ENCODE assay signal across 9 cellular contexts in the genomic region with DNA sequence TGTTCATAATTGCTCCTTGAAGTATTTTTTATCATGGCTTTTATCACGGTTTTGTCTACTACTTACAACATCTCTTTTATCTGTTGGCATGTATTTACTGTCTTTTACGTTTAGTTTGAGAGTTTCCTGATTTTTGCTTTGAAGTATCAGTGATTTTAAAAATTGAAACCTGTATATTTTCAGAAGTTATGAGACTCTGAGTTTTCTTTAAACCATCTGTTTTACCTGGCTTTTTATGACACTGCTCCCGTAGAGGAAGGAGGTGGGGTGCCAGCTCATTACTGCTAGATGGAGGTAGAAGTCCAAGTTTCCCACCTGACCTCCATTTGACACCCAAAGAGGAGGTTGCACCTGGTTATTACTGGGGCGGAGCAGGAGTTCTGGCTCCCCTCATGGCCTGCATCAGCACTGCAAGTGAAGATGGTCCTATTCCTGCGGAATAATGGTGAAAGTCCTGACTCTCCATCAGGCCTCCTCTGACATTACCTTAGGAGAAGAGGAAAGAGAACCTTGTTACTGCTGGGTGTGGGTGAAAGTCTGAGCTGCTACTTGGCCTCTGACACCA. TPM values are rescaled to one million over a fixed set of nuclear protein-coding genes. Genes with fewer than 3 reads are reported as not detected.
DNase-seq lines count a peak whose midpoint lies in the region; FAIRE-seq and TF ChIP-seq lines count a peak whose summit lies in the region.
"Had no signal": no experiment of that assay in that cellular context is flagged by ENCODE, and none has a peak within 500 bp of the region (broad histone marks: within the 10 kb centered on the region; RNA-seq: fewer than 3 reads in every experiment).

No MANE protein-coding gene starts in this region.

- no peak overlapping the region for H3K27ac ChIP-seq in osteoblast (ENCODE audit: low read depth, low read length)
- no peak overlapping the region for H3K27ac ChIP-seq in kidney (ENCODE audit: low read depth in 2 of 2, low read length in 2 of 2)

- H3K79me2 ChIP-seq in osteoblast (ENCODE audit: insufficient read depth, low read length) = no peaks in the 10 kb centered on the region

- intact Hi-C loops in kidney (cut with DNase I) = no loop called here

- H3K4me2 ChIP-seq in osteoblast (ENCODE audit: insufficient read depth, low read length) = no peak overlapping the region

- TF ChIP-seq CTCF in GM13977 (IDR thresholded peaks at IDR 0.05; ENCODE audit: extremely low read depth, insufficient read depth, missing control alignments) (peak; percentile 30), osteoblast (IDR thresholded peaks at IDR 0.05; ENCODE audit: extremely low read depth, low read depth, low read length) (peak; percentile 31), kidney (IDR thresholded peaks at IDR 0.05; ENCODE audit: borderline replicate concordance, extremely low read depth, insufficient read depth) (no peak)

- H4K20me1 ChIP-seq in osteoblast (ENCODE audit: insufficient read depth, low read length) = no peaks in the 10 kb centered on the region

- peaks cover 37% of the 10 kb centered on the region for H3K4me1 Mint-ChIP-seq in activated naive CD8-positive, alpha-beta T cell (ENCODE audit: low read depth)

- H3K9me3 ChIP-seq in osteoblast (ENCODE audit: low read depth, low read length) = no peaks in the 10 kb centered on the region
- no peaks in the 10 kb centered on the region for H3K9me3 ChIP-seq in kidney (ENCODE audit: control insufficient read depth in 1 of 2, low read length in 2 of 2)

- H3K4me1 ChIP-seq in osteoblast (ENCODE audit: insufficient read depth, low read length) = peaks cover 9% of the 10 kb centered on the region
- peaks cover 0 to 2% of the 10 kb centered on the region in 2 donors for H3K4me1 ChIP-seq in kidney (ENCODE audit: control insufficient read depth in 1 of 2, insufficient read depth in 1 of 2, low read depth in 1 of 2, low read length in 2 of 2)

- DNase-seq in GM13977 (ENCODE audit: low spot score) = no peak
- peak; percentile 17 for DNase-seq in NCI-H2171 treated with DMSO at 0.1 percent for 48 hours (lab: John Stamatoyannopoulos, UW)
- no peak for DNase-seq in osteoblast (ENCODE audit: insufficient read length, low spot score, missing footprints)
- DNase-seq in NOMO-1 treated with dmso at 0.1 percent for 144 hours (lab: John Stamatoyannopoulos, UW; ENCODE audit: unreplicated experiment) = no peak
- DNase-seq in kidney = no peak
- no peak for DNase-seq in GOT3 (lab: John Stamatoyannopoulos, UW)
- DNase-seq in 8988T = no peak

- no peaks in the 10 kb centered on the region for H3K27me3 ChIP-seq in osteoblast (ENCODE audit: insufficient read depth, low read length)

- no peak overlapping the region for H3K4me3 ChIP-seq in osteoblast (ENCODE audit: insufficient read depth, low read length)
- H3K4me3 ChIP-seq in kidney (ENCODE audit: low read length in 2 of 2) = no peak overlapping the region
- H3K4me3 ChIP-seq: skin epidermis had no signal

- no peaks in the 10 kb centered on the region for H3K27me3 Mint-ChIP-seq in activated naive CD8-positive, alpha-beta T cell

- no peak overlapping the region for H3K9ac ChIP-seq in kidney (ENCODE audit: low read length in 2 of 2)

- H2AFZ ChIP-seq in osteoblast (ENCODE audit: low read length) = no peak overlapping the region

- H3K36me3 Mint-ChIP-seq in activated naive CD8-positive, alpha-beta T cell = no peaks in the 10 kb centered on the region

- H3K36me3 ChIP-seq in osteoblast (ENCODE audit: insufficient read depth, low read length) (no peaks in the 10 kb centered on the region), kidney (ENCODE audit: control insufficient read depth in 1 of 2, insufficient read depth in 2 of 2, low read length in 2 of 2) (no peaks in the 10 kb centered on the region)

- FAIRE-seq in kidney (lab: Jason Lieb, UNC) = no peak

- peak overlapping the region; percentile 63 for H3K4me3 Mint-ChIP-seq in activated naive CD8-positive, alpha-beta T cell

- peak overlapping the region; percentile 76 for H3K27ac Mint-ChIP-seq in activated naive CD8-positive, alpha-beta T cell

- no peaks in the 10 kb centered on the region for H3K9me3 Mint-ChIP-seq in activated naive CD8-positive, alpha-beta T cell (ENCODE audit: low read depth)

- in situ Hi-C loops in GM13977 (cut with MboI; ENCODE audit: low pct_unique_long_range_greater_than_20kb, low sequenced_read_pairs, unreplicated experiment) = loop anchor here (25.0 kb wide), 1 partner anchor 277 kb away; no protein-coding TSS in a partner anchor

RNA-seq across cellular contexts. Expression of a gene that starts 10.0 kb away (rescaled TPM):
- total RNA-seq in osteoblast = 31.1 and 39.8 TPM in 2 replicates
- 34.5 TPM for total RNA-seq in kidney
- polyA plus RNA-seq in kidney (ENCODE audit: insufficient read depth, low read depth, low replicate concordance) = 16.5 TPM
